In genomic region chr12:130509454-130509853, GRCh38 we compare ENCODE assay signal across 30 cellular contexts.
"Had no signal": no experiment of that assay in that cellular context is flagged by ENCODE, and none has a peak within 500 bp of the region (broad histone marks: within the 10 kb centered on the region; RNA-seq: fewer than 3 reads in every experiment).

No MANE protein-coding gene starts in this region.

- H3K9me3 ChIP-seq: MG63 had no signal

- DNase-seq: Karpas-422, Kasumi-1, KG1, MG63, MM.1S, MV-4-11, NCI-H1048, NCI-H1092, NCI-H1092 treated with DMSO at 0.1 percent for 48 hours, NCI-H1105, NCI-H1105 treated with DMSO at 0.1 percent for 48 hours, NCI-H1417 treated with DMSO at 0.1 percent for 48 hours, NCI-H1436, NCI-H1436 treated with DMSO at 0.1 percent for 48 hours, NCI-H146, NCI-H1694, NCI-H1694 treated with DMSO at 0.1 percent for 48 hours, NCI-H1930, NCI-H2029, NCI-H2029 treated with DMSO at 0.1 percent for 48 hours, NCI-H2081, NCI-H2081 treated with DMSO at 0.1 percent for 48 hours, NCI-H2107, NCI-H2227 treated with DMSO at 0.1 percent for 48 hours, NCI-H226, NCI-H345, NCI-H446, NCI-H446 treated with DMSO at 0.1 percent for 48 hours, NCI-H510A had no signal

- H3K36me3 ChIP-seq: MG63 had no signal

- H3K9ac ChIP-seq: KMS-11 had no signal

- H3K4me3 ChIP-seq: MG63 had no signal

- H3K27ac ChIP-seq: KMS-11 had no signal

- H3K27me3 ChIP-seq: MG63 had no signal

- H3K4me2 ChIP-seq: KMS-11 had no signal
